Comparison of ENCODE assay signal across 8 cellular contexts in the genomic region with DNA sequence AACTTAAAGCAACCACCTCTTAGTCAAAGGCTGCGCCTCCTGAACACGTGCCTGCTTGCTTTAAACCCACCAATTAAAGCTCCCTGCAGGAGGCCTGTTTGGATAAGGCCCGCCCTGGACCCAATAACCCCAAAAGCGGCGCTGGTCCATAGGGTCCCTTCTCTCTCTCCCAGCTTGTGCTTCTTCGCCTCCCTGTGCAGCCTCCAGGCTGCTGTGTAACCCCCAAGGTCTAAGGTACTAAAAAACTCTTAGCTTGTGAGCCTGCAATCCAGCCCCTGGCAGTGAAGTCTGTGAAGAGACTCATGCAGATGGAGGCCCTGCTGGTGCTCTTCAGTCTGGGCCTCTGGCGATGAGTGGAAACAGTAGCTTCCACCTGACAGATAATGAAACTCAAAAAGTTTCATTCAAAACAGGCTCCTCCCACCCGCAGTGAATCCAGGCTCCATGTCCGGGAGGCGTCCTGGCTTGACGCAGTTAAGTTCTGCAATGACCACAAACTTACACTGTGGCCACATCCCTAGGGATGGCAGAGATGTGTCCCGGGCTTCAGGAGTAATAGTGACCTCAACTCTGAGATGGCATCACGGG.
DNase-seq lines count a peak whose midpoint lies in the region; ATAC-seq and TF ChIP-seq lines count a peak whose summit lies in the region.

No MANE protein-coding gene starts in this region.

- dilution Hi-C loops in IMR-90 (cut with HindIII; ENCODE audit: low sequenced_read_pairs, unreplicated experiment): no loop called here

- no peaks in the 10 kb centered on the region for H3K9me3 ChIP-seq in IMR-90 (ENCODE audit: control insufficient read depth, insufficient read depth, low read length)
- no peaks in the 10 kb centered on the region for H3K9me3 ChIP-seq in stomach smooth muscle (ENCODE audit: control insufficient read depth in 2 of 2, low read length in 2 of 2)
- no peaks in the 10 kb centered on the region for H3K9me3 ChIP-seq in PC-9 (ENCODE audit: insufficient read depth, low read depth)

- TF ChIP-seq POLR2A in IMR-90 (IDR thresholded peaks at IDR 0.05; ENCODE audit: low read depth, low read length): no peak

- H3K27me3 Mint-ChIP-seq in activated CD4-positive, alpha-beta T cell treated with anti-CD3 and anti-CD28 coated beads, Interleukin-2, amount 10 ng/mL, durations not matched to agents 24 days and 14 days: no peaks in the 10 kb centered on the region
- H3K27me3 Mint-ChIP-seq in dendritic cell treated with granulocyte-macrophage colony-stimulating factor and Interleukin-4, amounts not matched to agents 40 ng/mL and 50 ng/mL, for 4 days: no peaks in the 10 kb centered on the region

- H2BK5ac ChIP-seq in IMR-90 (ENCODE audit: low read depth, low read length, poor library complexity, severe bottlenecking): no peak overlapping the region

- peak; percentile 83 for DNase-seq in activated CD4-positive, alpha-beta T cell treated with anti-CD3 and anti-CD28 coated beads, Interleukin-2, amount 10 ng/mL, durations not matched to agents 24 days and 14 days
- DNase-seq in activated CD4-positive, alpha-beta T cell treated with anti-CD3 and anti-CD28 coated beads for 4 hours: no peak
- DNase-seq in IMR-90 (no peak), PC-9 (no peak), NAMALWA (ENCODE audit: low spot score) (no peak)

- BruUV-seq in IMR-90 (replicated peaks; lab: Mats Ljungman, UMichigan) (no TSS peak), PC-9 (replicated peaks; lab: Mats Ljungman, UMichigan) (no TSS peak)

- H3K56ac ChIP-seq in IMR-90 (ENCODE audit: extremely low read depth, insufficient read depth, low read length): no peak overlapping the region

- H3F3A ChIP-seq in PC-9 (ENCODE audit: insufficient read depth, low read depth): peaks cover 6% of the 10 kb centered on the region

- peak overlapping the region; percentile 100 for H3K27ac Mint-ChIP-seq in activated CD4-positive, alpha-beta T cell treated with anti-CD3 and anti-CD28 coated beads, Interleukin-2, amount 10 ng/mL, durations not matched to agents 24 days and 14 days
- peak overlapping the region; percentile 82 for H3K27ac Mint-ChIP-seq in dendritic cell treated with granulocyte-macrophage colony-stimulating factor and Interleukin-4, amounts not matched to agents 40 ng/mL and 50 ng/mL, for 4 days

- H3K27ac ChIP-seq in IMR-90 (ENCODE audit: insufficient read depth, low read length): no peak overlapping the region
- peak overlapping the region; percentile 82 for H3K27ac ChIP-seq in stomach smooth muscle (ENCODE audit: low read length)
- no peak overlapping the region for H3K27ac ChIP-seq in PC-9

- no peaks in the 10 kb centered on the region for H3K9me3 Mint-ChIP-seq in activated CD4-positive, alpha-beta T cell treated with anti-CD3 and anti-CD28 coated beads, Interleukin-2, amount 10 ng/mL, durations not matched to agents 24 days and 14 days
- H3K9me3 Mint-ChIP-seq in dendritic cell treated with granulocyte-macrophage colony-stimulating factor and Interleukin-4, amounts not matched to agents 40 ng/mL and 50 ng/mL, for 4 days: no peaks in the 10 kb centered on the region

- H3K79me1 ChIP-seq in IMR-90 (ENCODE audit: low read depth in 1 of 2, low read length in 2 of 2): peaks cover 10 to 35% of the 10 kb centered on the region in 2 experiments; a peak in 3 of 4 replicates

- H3K9me2 ChIP-seq in PC-9 (ENCODE audit: insufficient read depth): no peaks in the 10 kb centered on the region

- H3K18ac ChIP-seq in IMR-90 (ENCODE audit: low read depth, low read length): no peak overlapping the region

- in situ Hi-C loops in IMR-90 (cut with MboI; ENCODE audit: low sequenced_read_pairs): no loop called here

- H3K4me3 ChIP-seq in IMR-90 (ENCODE audit: insufficient read depth, low read depth, low read length): no peak overlapping the region
- H3K4me3 ChIP-seq in stomach smooth muscle (ENCODE audit: low read length in 2 of 2): no peak overlapping the region
- no peak overlapping the region for H3K4me3 ChIP-seq in PC-9

- no peak overlapping the region for H3K4ac ChIP-seq in IMR-90 (ENCODE audit: low read depth, low read length)

- no peak for TF ChIP-seq RAD21 in IMR-90 (IDR thresholded peaks at IDR 0.05; ENCODE audit: low read length)

- peak overlapping the region; percentile 76 for H3K4me3 Mint-ChIP-seq in activated CD4-positive, alpha-beta T cell treated with anti-CD3 and anti-CD28 coated beads, Interleukin-2, amount 10 ng/mL, durations not matched to agents 24 days and 14 days
- no peak overlapping the region for H3K4me3 Mint-ChIP-seq in dendritic cell treated with granulocyte-macrophage colony-stimulating factor and Interleukin-4, amounts not matched to agents 40 ng/mL and 50 ng/mL, for 4 days

- H4K5ac ChIP-seq in IMR-90 (ENCODE audit: low read depth, low read length): no peak overlapping the region

- no peak overlapping the region for H3K14ac ChIP-seq in IMR-90 (replicated peaks; ENCODE audit: low read depth, low read length)

- H2AK9ac ChIP-seq in IMR-90 (replicated peaks; ENCODE audit: low read depth, low read length, poor library complexity): no peak overlapping the region

- H2BK15ac ChIP-seq in IMR-90 (ENCODE audit: low read depth, low read length): no peak overlapping the region

- no peak overlapping the region for H2BK20ac ChIP-seq in IMR-90 (ENCODE audit: low read depth, low read length)

- peaks cover 60% of the 10 kb centered on the region for H3K4me1 Mint-ChIP-seq in activated CD4-positive, alpha-beta T cell treated with anti-CD3 and anti-CD28 coated beads, Interleukin-2, amount 10 ng/mL, durations not matched to agents 24 days and 14 days
- H3K4me1 Mint-ChIP-seq in dendritic cell treated with granulocyte-macrophage colony-stimulating factor and Interleukin-4, amounts not matched to agents 40 ng/mL and 50 ng/mL, for 4 days (ENCODE audit: low read depth): peaks cover 86% of the 10 kb centered on the region

- WGBS in IMR-90 (ENCODE audit: extremely low coverage in 2 of 2, insufficient read length in 1 of 2), 2 experiments: 91% methylated on average over 6 of the region's 13 CpGs; no CpG with 5 or more reads in 1 of the 2 experiments

- H3K23ac ChIP-seq in IMR-90 (ENCODE audit: low read depth, low read length): no peak overlapping the region

- H2BK120ac ChIP-seq in IMR-90 (ENCODE audit: low read depth, low read length): no peak overlapping the region

- no peak overlapping the region for H4K8ac ChIP-seq in IMR-90 (ENCODE audit: low read depth in 2 of 2, low read length in 2 of 2)

- ATAC-seq in IMR-90 (ENCODE audit: low read depth) (no peak; the same call in 1 of the 2 replicates), HG02678 (IDR thresholded peaks at IDR 0.05; ENCODE audit: unreplicated experiment) (no peak)

- H3K9ac ChIP-seq in IMR-90 (ENCODE audit: low read depth, low read length): no peak overlapping the region
- H3K9ac ChIP-seq in stomach smooth muscle (ENCODE audit: low read length in 2 of 2): no peak overlapping the region

- no peak overlapping the region for H4K91ac ChIP-seq in IMR-90 (ENCODE audit: insufficient read depth, low read depth, low read length)

- CTCF ChIA-PET in IMR-90 (lab: Yijun Ruan, JAX) (no interaction called here), PC-9 (lab: Charles Lee) (no interaction called here)

- H3K4me2 ChIP-seq in IMR-90 (ENCODE audit: low read depth, low read length) (no peak overlapping the region), PC-9 (no peak overlapping the region)

- H3K9me1 ChIP-seq in IMR-90 (ENCODE audit: insufficient read depth, low read length): peaks cover 10% of the 10 kb centered on the region; the same call in 1 of the 2 replicates

- H4K20me1 ChIP-seq in IMR-90 (ENCODE audit: insufficient read depth, low read length) (peaks cover 2% of the 10 kb centered on the region; the same call in 1 of the 2 replicates), PC-9 (ENCODE audit: insufficient read depth) (no peaks in the 10 kb centered on the region)

- no peaks in the 10 kb centered on the region for H3K79me2 ChIP-seq in PC-9 (ENCODE audit: low read depth)

- TF ChIP-seq CTCF in IMR-90 (conservative IDR thresholded peaks at IDR 0.05; ENCODE audit: low read depth, low read length): no peak
- no peak for TF ChIP-seq CTCF in PC-9 (conservative IDR thresholded peaks at IDR 0.05)

- H3K27me3 ChIP-seq in IMR-90 (ENCODE audit: control insufficient read depth, insufficient read depth, low read length) (no peaks in the 10 kb centered on the region), stomach smooth muscle (ENCODE audit: control insufficient read depth in 1 of 2, insufficient read depth in 2 of 2, low read length in 2 of 2) (no peaks in the 10 kb centered on the region), PC-9 (ENCODE audit: insufficient read depth, low read depth) (no peaks in the 10 kb centered on the region)

- intact Hi-C loops in activated CD4-positive, alpha-beta T cell treated with anti-CD3 and anti-CD28 coated beads, Interleukin-2, amount 10 ng/mL, durations not matched to agents 24 days and 14 days (cut with micrococcal nuclease): loop anchor here (1.0 to 10.0 kb wide), 2 partner anchors 9 to 238 kb away; no protein-coding TSS in a partner anchor
- intact Hi-C loops in IMR-90 (cut with micrococcal nuclease) (no loop called here), PC-9 (cut with micrococcal nuclease; ENCODE audit: unreplicated experiment) (no loop called here)
- intact Hi-C loops in dendritic cell treated with granulocyte-macrophage colony-stimulating factor and Interleukin-4, amounts not matched to agents 40 ng/mL and 50 ng/mL, for 4 days (cut with micrococcal nuclease): no loop called here

- POLR2A ChIA-PET in IMR-90 (lab: Charles Lee; ENCODE audit: unreplicated experiment): no interaction called here
- POLR2A ChIA-PET in PC-9 (lab: Charles Lee; ENCODE audit: unreplicated experiment): no interaction called here

- H2AFZ ChIP-seq in IMR-90 (replicated peaks; ENCODE audit: low read length, poor library complexity) (no peak overlapping the region), PC-9 (no peak overlapping the region)

- H3K36me3 ChIP-seq in IMR-90 (ENCODE audit: control insufficient read depth, insufficient read depth, low read length) (peaks cover 13% of the 10 kb centered on the region), stomach smooth muscle (ENCODE audit: control insufficient read depth in 2 of 2, insufficient read depth in 2 of 2, low read length in 2 of 2) (peaks cover 11 to 19% of the 10 kb centered on the region in 2 donors), PC-9 (ENCODE audit: low read depth) (no peaks in the 10 kb centered on the region)

- peak overlapping the region; percentile 31; the same call in 1 of the 2 replicates for H2AK5ac ChIP-seq in IMR-90 (ENCODE audit: low read depth, low read length)

- H3K4me1 ChIP-seq in IMR-90 (ENCODE audit: control insufficient read depth, insufficient read depth, low read length) (peaks cover 10% of the 10 kb centered on the region), stomach smooth muscle (ENCODE audit: control insufficient read depth, insufficient read depth, low read length) (peaks cover 35% of the 10 kb centered on the region), PC-9 (replicated peaks; ENCODE audit: insufficient read depth) (peaks cover 11% of the 10 kb centered on the region)

- peaks cover 66% of the 10 kb centered on the region for H3K36me3 Mint-ChIP-seq in activated CD4-positive, alpha-beta T cell treated with anti-CD3 and anti-CD28 coated beads, Interleukin-2, amount 10 ng/mL, durations not matched to agents 24 days and 14 days (ENCODE audit: low read depth)
- H3K36me3 Mint-ChIP-seq in dendritic cell treated with granulocyte-macrophage colony-stimulating factor and Interleukin-4, amounts not matched to agents 40 ng/mL and 50 ng/mL, for 4 days (ENCODE audit: low read depth): peaks cover 100% of the 10 kb centered on the region
